Comparison of ENCODE assay signal across 26 cellular contexts in the genomic region with DNA sequence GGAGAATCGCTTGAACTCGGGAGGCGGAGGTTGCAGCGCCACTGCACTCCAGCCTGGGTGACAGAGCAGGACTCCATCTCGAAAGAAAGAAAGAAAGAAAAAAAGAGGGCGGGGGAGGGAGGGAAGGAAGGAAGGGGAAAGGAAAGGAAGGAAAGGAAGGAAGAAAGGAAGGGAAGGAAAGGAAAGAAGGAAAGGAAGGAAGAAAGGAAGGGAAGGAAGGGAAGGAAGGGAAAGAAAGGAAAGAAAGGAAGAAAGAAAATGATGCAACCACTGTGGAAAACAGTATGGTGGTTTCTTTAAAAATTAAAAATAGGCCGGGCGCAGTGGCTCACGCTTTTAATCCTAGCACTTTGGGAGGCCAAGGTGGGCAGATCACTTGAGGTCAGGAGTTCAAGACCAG. TPM values are rescaled to one million over a fixed set of nuclear protein-coding genes. Genes with fewer than 3 reads are reported as not detected.
DNase-seq lines count a peak whose midpoint lies in the region; ATAC-seq and TF ChIP-seq lines count a peak whose summit lies in the region.
"Had no signal": no experiment of that assay in that cellular context is flagged by ENCODE, and none has a peak within 500 bp of the region (broad histone marks: within the 10 kb centered on the region; RNA-seq: fewer than 3 reads in every experiment).

No MANE protein-coding gene starts in this region.

- H3K9me3 ChIP-seq in CD8-positive, alpha-beta T cell (ENCODE audit: low read length), result no peaks in the 10 kb centered on the region
- no peaks in the 10 kb centered on the region for H3K9me3 ChIP-seq in effector memory CD4-positive, alpha-beta T cell (ENCODE audit: control insufficient read depth, low read length)
- H3K9me3 ChIP-seq: BE2C, mucosa of descending colon, pancreas had no signal

- peak overlapping the region; percentile 95 for H3K27ac Mint-ChIP-seq in activated T-cell treated with anti-CD3 and anti-CD28 coated beads, Interleukin-2, amount 50 U/mL, for 24 hours
- H3K27ac Mint-ChIP-seq in CD8-positive, alpha-beta T cell, result peak overlapping the region; percentile 27
- H3K27ac Mint-ChIP-seq in activated CD8-positive, alpha-beta T cell treated with anti-CD3 and anti-CD28 coated beads for 36 hours, result peak overlapping the region; percentile 93
- H3K27ac Mint-ChIP-seq: H9, type B pancreatic cell had no signal

- no peaks in the 10 kb centered on the region for H3K27me3 Mint-ChIP-seq in activated T-cell treated with anti-CD3 and anti-CD28 coated beads, Interleukin-2, amount 50 U/mL, for 24 hours
- H3K27me3 Mint-ChIP-seq in CD8-positive, alpha-beta T cell (ENCODE audit: low read depth), result no peaks in the 10 kb centered on the region
- H3K27me3 Mint-ChIP-seq in activated CD8-positive, alpha-beta T cell treated with anti-CD3 and anti-CD28 coated beads for 36 hours, result no peaks in the 10 kb centered on the region
- H3K27me3 Mint-ChIP-seq: type B pancreatic cell had no signal

- no peaks in the 10 kb centered on the region for H3K27me3 ChIP-seq in CD8-positive, alpha-beta T cell (ENCODE audit: insufficient read depth, low read length)
- H3K27me3 ChIP-seq in effector memory CD4-positive, alpha-beta T cell (replicated peaks; ENCODE audit: control insufficient read depth, insufficient read depth, low read length, poor library complexity, severe bottlenecking), result no peaks in the 10 kb centered on the region
- H3K27me3 ChIP-seq: BE2C, hepatocyte, pancreas had no signal

- CTCF ChIA-PET in CD8-positive, alpha-beta T cell (lab: Charles Lee), result interaction anchor here (1.0 to 2.2 kb wide), 6 partner anchors 12 to 72 kb away, joined by 3 to 24 read pairs (median 10); a partner anchor contains a TSS
- CTCF ChIA-PET in activated CD8-positive, alpha-beta T cell treated with anti-CD3 and anti-CD28 coated beads for 36 hours (lab: Charles Lee), result interaction anchor here (1.4 to 3.8 kb wide), 6 partner anchors 9 to 95 kb away, joined by 4 to 30 read pairs (median 16); a partner anchor contains a TSS

- H3K36me3 Mint-ChIP-seq in activated T-cell treated with anti-CD3 and anti-CD28 coated beads, Interleukin-2, amount 50 U/mL, for 24 hours (ENCODE audit: low read depth), result peaks cover 5% of the 10 kb centered on the region
- no peaks in the 10 kb centered on the region for H3K36me3 Mint-ChIP-seq in CD8-positive, alpha-beta T cell
- peaks cover 33% of the 10 kb centered on the region for H3K36me3 Mint-ChIP-seq in activated CD8-positive, alpha-beta T cell treated with anti-CD3 and anti-CD28 coated beads for 36 hours (ENCODE audit: low read depth)
- H3K36me3 Mint-ChIP-seq: type B pancreatic cell had no signal

- TF ChIP-seq CTCF in CD8-positive, alpha-beta T cell (IDR thresholded peaks at IDR 0.05), result no peak
- no peak for TF ChIP-seq CTCF in activated CD8-positive, alpha-beta T cell treated with anti-CD3 and anti-CD28 coated beads for 36 hours (IDR thresholded peaks at IDR 0.05)

- H3K36me3 ChIP-seq in CD8-positive, alpha-beta T cell (ENCODE audit: insufficient read depth, low read length), result no peaks in the 10 kb centered on the region
- no peaks in the 10 kb centered on the region for H3K36me3 ChIP-seq in effector memory CD4-positive, alpha-beta T cell (ENCODE audit: control insufficient read depth, insufficient read depth, low read length)
- H3K36me3 ChIP-seq: BE2C, gastroesophageal sphincter, pancreas had no signal

- H3K9me3 Mint-ChIP-seq in activated T-cell treated with anti-CD3 and anti-CD28 coated beads, Interleukin-2, amount 50 U/mL, for 24 hours, result peaks cover 4% of the 10 kb centered on the region
- no peaks in the 10 kb centered on the region for H3K9me3 Mint-ChIP-seq in CD8-positive, alpha-beta T cell
- peaks cover 10% of the 10 kb centered on the region for H3K9me3 Mint-ChIP-seq in activated CD8-positive, alpha-beta T cell treated with anti-CD3 and anti-CD28 coated beads for 36 hours
- H3K9me3 Mint-ChIP-seq: type B pancreatic cell had no signal

- intact Hi-C loops in CD8-positive, alpha-beta T cell (cut with DNase I, micrococcal nuclease), result no loop called here
- intact Hi-C loops in activated CD8-positive, alpha-beta T cell treated with anti-CD3 and anti-CD28 coated beads for 36 hours (cut with micrococcal nuclease), result loop anchor here (10.0 kb wide), 1 partner anchor 47 kb away; no protein-coding TSS in a partner anchor

- ATAC-seq in CD8-positive, alpha-beta T cell, result no peak
- ATAC-seq in activated CD8-positive, alpha-beta T cell treated with anti-CD3 and anti-CD28 coated beads for 36 hours, result no peak
- ATAC-seq in HG03135 (IDR thresholded peaks at IDR 0.05; ENCODE audit: unreplicated experiment), result no peak
- ATAC-seq: gastroesophageal sphincter, mucosa of descending colon, pancreas had no signal

- peaks cover 77% of the 10 kb centered on the region for H3K4me1 ChIP-seq in CD8-positive, alpha-beta T cell (ENCODE audit: insufficient read depth, low read length)
- peaks cover 55% of the 10 kb centered on the region for H3K4me1 ChIP-seq in effector memory CD4-positive, alpha-beta T cell (ENCODE audit: control insufficient read depth, insufficient read depth, low read length, poor library complexity, severe bottlenecking)
- H3K4me1 ChIP-seq: BE2C, gastroesophageal sphincter had no signal

- POLR2A ChIA-PET in CD8-positive, alpha-beta T cell (lab: Charles Lee), result interaction anchor here (1.5 to 1.6 kb wide), 3 partner anchors 14 to 72 kb away, joined by 3 to 54 read pairs (median 6); a partner anchor contains a TSS
- POLR2A ChIA-PET in activated CD8-positive, alpha-beta T cell treated with anti-CD3 and anti-CD28 coated beads for 36 hours (lab: Charles Lee), result interaction anchor here (0.8 to 4.2 kb wide), 4 partner anchors 12 to 149 kb away, joined by 3 to 47 read pairs (median 3); a partner anchor contains a TSS

- H3K4me3 ChIP-seq in CD8-positive, alpha-beta T cell (ENCODE audit: low read depth, low read length), result no peak overlapping the region
- H3K4me3 ChIP-seq in effector memory CD4-positive, alpha-beta T cell (ENCODE audit: insufficient read depth, low read depth, low read length, poor library complexity, severe bottlenecking), result no peak overlapping the region
- H3K4me3 ChIP-seq: gastroesophageal sphincter, hepatocyte, lung, mucosa of descending colon, pancreas had no signal

- H3K27ac ChIP-seq in CD8-positive, alpha-beta T cell (ENCODE audit: low read depth, low read length), result no peak overlapping the region
- peak overlapping the region; percentile 51 for H3K27ac ChIP-seq in effector memory CD4-positive, alpha-beta T cell (ENCODE audit: insufficient read depth, low read length, poor library complexity, severe bottlenecking)
- H3K27ac ChIP-seq: gastroesophageal sphincter, hepatocyte, pancreas had no signal

- DNase-seq in activated T-cell treated with anti-CD3 and anti-CD28 coated beads, Interleukin-2, amount 50 U/mL, for 24 hours, result no peak
- no peak for DNase-seq in activated T-cell treated with anti-CD3 and anti-CD28 coated beads for 4 hours
- DNase-seq in CD8-positive, alpha-beta T cell, result no peak
- DNase-seq in activated CD8-positive, alpha-beta T cell treated with anti-CD3 and anti-CD28 coated beads for 36 hours, result no peak
- no peak for DNase-seq in effector memory CD4-positive, alpha-beta T cell
- no peak for DNase-seq in KG1 (lab: John Stamatoyannopoulos, UW)
- DNase-seq in SHP77 (lab: John Stamatoyannopoulos, UW), result no peak
- DNase-seq: BE2C, DMS79 treated with DMSO at 0.1 percent for 48 hours, H9, KBM-7, MM.1S, mucosa of descending colon, NCI-H1417, NCI-H2081, NCI-H345, NCI-H748 treated with DMSO at 0.1 percent for 48 hours, pancreas, retina, RPMI8226, small intestine had no signal

- H3K4me1 Mint-ChIP-seq in activated T-cell treated with anti-CD3 and anti-CD28 coated beads, Interleukin-2, amount 50 U/mL, for 24 hours (ENCODE audit: low read depth), result peaks cover 73% of the 10 kb centered on the region
- peaks cover 70% of the 10 kb centered on the region for H3K4me1 Mint-ChIP-seq in CD8-positive, alpha-beta T cell (ENCODE audit: low read depth)
- peaks cover 75% of the 10 kb centered on the region for H3K4me1 Mint-ChIP-seq in activated CD8-positive, alpha-beta T cell treated with anti-CD3 and anti-CD28 coated beads for 36 hours (ENCODE audit: low read depth)
- H3K4me1 Mint-ChIP-seq: H9 had no signal

- peak overlapping the region; percentile 74 for H3K4me3 Mint-ChIP-seq in activated T-cell treated with anti-CD3 and anti-CD28 coated beads, Interleukin-2, amount 50 U/mL, for 24 hours
- no peak overlapping the region for H3K4me3 Mint-ChIP-seq in CD8-positive, alpha-beta T cell
- H3K4me3 Mint-ChIP-seq in activated CD8-positive, alpha-beta T cell treated with anti-CD3 and anti-CD28 coated beads for 36 hours, result peak overlapping the region; percentile 70
- H3K4me3 Mint-ChIP-seq: H9, type B pancreatic cell had no signal

RNA-seq across cellular contexts. Expression of a gene that starts 15.2 kb away (rescaled TPM):
- 100 to 1,000 TPM; 129 to 130 TPM for total RNA-seq in CD8-positive, alpha-beta T cell
- 10 to 100 TPM; 55.3 to 56.8 TPM for total RNA-seq in activated CD8-positive, alpha-beta T cell treated with anti-CD3 and anti-CD28 coated beads for 36 hours

Comparison
In these comparisons a context has a peak if more than half of its experiments do, and no peak if none do; other contexts are left out.
1. H3K27ac Mint-ChIP-seq: peak in every context shown above with its lines; median percentile 95 in activated T-cell treated with anti-CD3 and anti-CD28 coated beads, Interleukin-2, amount 50 U/mL, for 24 hours; 93 in activated CD8-positive, alpha-beta T cell treated with anti-CD3 and anti-CD28 coated beads for 36 hours; 27 in CD8-positive, alpha-beta T cell.